8 cellular contexts compared by ENCODE assay signal in genomic region chr18:53909668-53910067, GRCh38.
DNase-seq lines count a peak whose midpoint lies in the region; ATAC-seq and TF ChIP-seq lines count a peak whose summit lies in the region.

No MANE protein-coding gene starts in this region.

- H4K91ac ChIP-seq in neuronal stem cell (ENCODE audit: low read depth, low read length, poor library complexity), result no peak overlapping the region

- TF ChIP-seq POLR2A in erythroblast (IDR thresholded peaks at IDR 0.05; ENCODE audit: low read length), result no peak

- H3K36me3 ChIP-seq in BJ (ENCODE audit: control insufficient read depth, insufficient read depth, low read length), result no peaks in the 10 kb centered on the region
- H3K36me3 ChIP-seq in MM.1S (replicated peaks; ENCODE audit: insufficient read depth, low read length), result no peaks in the 10 kb centered on the region
- H3K36me3 ChIP-seq in neuronal stem cell (replicated peaks in 1 of 2; ENCODE audit: control insufficient read depth in 2 of 2, insufficient read depth in 2 of 2, low read length in 2 of 2), result no peaks in the 10 kb centered on the region

- no peaks in the 10 kb centered on the region for H3K36me3 Mint-ChIP-seq in activated T-helper 2 cell treated with anti-CD3 and anti-CD28 coated beads, Interferon-gamma antibody, Interleukin-2, Interleukin-4, amounts not matched to agents 10 μg/mL and 5 μg/mL and 100 μg/mL, durations not matched to agents 14 hours and 24 hours and 36 hours (ENCODE audit: low read depth)

- no peaks in the 10 kb centered on the region for H3K9me2 ChIP-seq in MM.1S (replicated peaks; ENCODE audit: insufficient read depth, low read length)

- DNase-seq in BJ (ENCODE audit: low read depth) (no peak), MM.1S (peak; percentile 21), erythroblast (lab: John Stamatoyannopoulos, UW) (peak; percentile 3 to 31), cardiac septum (ENCODE audit: low spot score) (no peak), neuronal stem cell (ENCODE audit: low spot score) (no peak)
- no peak for DNase-seq in NK-92 treated with Interleukin-12 subunit alpha and Interleukin-12 subunit beta, amount 100 ng/mL, for 24 hours (lab: John Stamatoyannopoulos, UW)
- DNase-seq in activated T-helper 2 cell treated with anti-CD3 and anti-CD28 coated beads, Interferon-gamma antibody, Interleukin-2, Interleukin-4, amounts not matched to agents 10 μg/mL and 5 μg/mL and 100 μg/mL, durations not matched to agents 14 hours and 24 hours and 36 hours (ENCODE audit: low spot score), result no peak

- H3K9me3 ChIP-seq in MM.1S (replicated peaks; ENCODE audit: insufficient read depth, low read length), result no peaks in the 10 kb centered on the region
- peaks cover 0 to 2% of the 10 kb centered on the region in 2 donors for H3K9me3 ChIP-seq in neuronal stem cell (replicated peaks in 1 of 2; ENCODE audit: control insufficient read depth in 2 of 2, insufficient read depth in 1 of 2, low read depth in 1 of 2, low read length in 2 of 2)

- H3K4me1 Mint-ChIP-seq in activated T-helper 2 cell treated with anti-CD3 and anti-CD28 coated beads, Interferon-gamma antibody, Interleukin-2, Interleukin-4, amounts not matched to agents 10 μg/mL and 5 μg/mL and 100 μg/mL, durations not matched to agents 14 hours and 24 hours and 36 hours (ENCODE audit: low read depth), result no peaks in the 10 kb centered on the region

- no peak overlapping the region for H3K27ac ChIP-seq in MM.1S (ENCODE audit: low read length)
- H3K27ac ChIP-seq in neuronal stem cell (replicated peaks; ENCODE audit: low read length), result no peak overlapping the region

- intact Hi-C loops in activated T-helper 2 cell treated with anti-CD3 and anti-CD28 coated beads, Interferon-gamma antibody, Interleukin-2, Interleukin-4, amounts not matched to agents 10 μg/mL and 5 μg/mL and 100 μg/mL, durations not matched to agents 14 hours and 24 hours and 36 hours (cut with micrococcal nuclease), result loop anchor here (1.0 kb wide), 1 partner anchor 210 kb away; no protein-coding TSS in a partner anchor
- intact Hi-C loops in cardiac septum (cut with DNase I), result no loop called here

- POLR2A ChIA-PET in BJ (lab: Charles Lee), result interaction anchor here (0.6 kb wide), 1 partner anchor 196 kb away, joined by 3 read pairs; no protein-coding TSS in a partner anchor

- no peaks in the 10 kb centered on the region for H4K20me1 ChIP-seq in MM.1S (ENCODE audit: insufficient read depth, low read length)

- no peaks in the 10 kb centered on the region for H3K79me1 ChIP-seq in neuronal stem cell (ENCODE audit: low read depth, low read length)

- WGBS in neuronal stem cell (ENCODE audit: extremely low coverage in 2 of 2, insufficient read length in 2 of 2, insufficient replicate concordance in 1 of 2), 2 donors, result no CpG with 5 or more reads among the region's 4 CpGs

- H2AK5ac ChIP-seq in neuronal stem cell (ENCODE audit: low read depth, low read length), result no peak overlapping the region

- no peak overlapping the region for H3K23ac ChIP-seq in neuronal stem cell (ENCODE audit: low read depth, low read length, poor library complexity)

- CTCF ChIA-PET in BJ (lab: Yijun Ruan, JAX), result interaction anchor here (0.6 to 1.7 kb wide), 3 partner anchors 23 to 211 kb away, joined by 3 to 6 read pairs (median 3); no protein-coding TSS in a partner anchor

- no peak overlapping the region for H3K4me2 ChIP-seq in MM.1S (ENCODE audit: low read depth, low read length)
- no peak overlapping the region for H3K4me2 ChIP-seq in neuronal stem cell (ENCODE audit: insufficient read depth, low read length, poor library complexity, severe bottlenecking)

- H3K27me3 Mint-ChIP-seq in activated T-helper 2 cell treated with anti-CD3 and anti-CD28 coated beads, Interferon-gamma antibody, Interleukin-2, Interleukin-4, amounts not matched to agents 10 μg/mL and 5 μg/mL and 100 μg/mL, durations not matched to agents 14 hours and 24 hours and 36 hours (ENCODE audit: low read depth), result no peaks in the 10 kb centered on the region

- no peak overlapping the region for H2BK120ac ChIP-seq in neuronal stem cell (ENCODE audit: low read depth, low read length)

- no peak overlapping the region for H3K27ac Mint-ChIP-seq in activated T-helper 2 cell treated with anti-CD3 and anti-CD28 coated beads, Interferon-gamma antibody, Interleukin-2, Interleukin-4, amounts not matched to agents 10 μg/mL and 5 μg/mL and 100 μg/mL, durations not matched to agents 14 hours and 24 hours and 36 hours

- H2AFZ ChIP-seq in MM.1S (ENCODE audit: low read length), result no peak overlapping the region
- no peak overlapping the region for H2AFZ ChIP-seq in neuronal stem cell (ENCODE audit: low read length)

- H3K14ac ChIP-seq in neuronal stem cell (ENCODE audit: low read length), result no peak overlapping the region

- no peaks in the 10 kb centered on the region for H3K9me3 Mint-ChIP-seq in activated T-helper 2 cell treated with anti-CD3 and anti-CD28 coated beads, Interferon-gamma antibody, Interleukin-2, Interleukin-4, amounts not matched to agents 10 μg/mL and 5 μg/mL and 100 μg/mL, durations not matched to agents 14 hours and 24 hours and 36 hours

- H4K8ac ChIP-seq in neuronal stem cell (ENCODE audit: low read depth, low read length), result no peak overlapping the region

- H3K4me1 ChIP-seq in MM.1S (ENCODE audit: low read length) (no peaks in the 10 kb centered on the region), neuronal stem cell (ENCODE audit: control insufficient read depth in 2 of 2, insufficient read depth in 1 of 2, low read depth in 1 of 2, low read length in 2 of 2) (peaks cover 3 to 6% of the 10 kb centered on the region in 2 donors)

- TF ChIP-seq CTCF in BJ (IDR thresholded peaks at IDR 0.05; ENCODE audit: insufficient read depth, low read depth, low read length), result peak; percentile 49
- TF ChIP-seq CTCF in MM.1S (IDR thresholded peaks at IDR 0.05; ENCODE audit: low read length), result peak; percentile 70

- H2BK5ac ChIP-seq in neuronal stem cell (ENCODE audit: low read length), result no peak overlapping the region

- no peak overlapping the region for H3K4me3 Mint-ChIP-seq in activated T-helper 2 cell treated with anti-CD3 and anti-CD28 coated beads, Interferon-gamma antibody, Interleukin-2, Interleukin-4, amounts not matched to agents 10 μg/mL and 5 μg/mL and 100 μg/mL, durations not matched to agents 14 hours and 24 hours and 36 hours (ENCODE audit: low read depth)

- H2BK12ac ChIP-seq in neuronal stem cell (ENCODE audit: low read length), result no peak overlapping the region

- no peak overlapping the region for H3K4ac ChIP-seq in neuronal stem cell (ENCODE audit: low read length)

- H2BK15ac ChIP-seq in neuronal stem cell (ENCODE audit: low read length), result no peak overlapping the region

- H3K27me3 ChIP-seq in BJ (ENCODE audit: control insufficient read depth, insufficient read depth, low read length), result no peaks in the 10 kb centered on the region
- H3K27me3 ChIP-seq in MM.1S (replicated peaks; ENCODE audit: insufficient read depth, low read length), result no peaks in the 10 kb centered on the region
- H3K27me3 ChIP-seq in neuronal stem cell (ENCODE audit: control insufficient read depth in 3 of 3, insufficient read depth in 3 of 3, low read depth in 1 of 3, low read length in 3 of 3), result no peaks in the 10 kb centered on the region

- no peak overlapping the region for H3K18ac ChIP-seq in neuronal stem cell (ENCODE audit: low read length)

- ATAC-seq in GM18861 (IDR thresholded peaks at IDR 0.05; ENCODE audit: unreplicated experiment), result peak; percentile 65

- H3K4me3 ChIP-seq in BJ (ENCODE audit: low read depth, low read length) (no peak overlapping the region), MM.1S (ENCODE audit: low read length) (no peak overlapping the region), neuronal stem cell (ENCODE audit: low read length in 2 of 2) (no peak overlapping the region)

- H3F3A ChIP-seq in MM.1S (ENCODE audit: insufficient read depth, low read length), result no peaks in the 10 kb centered on the region

- H3K9ac ChIP-seq in MM.1S (ENCODE audit: low read length) (no peak overlapping the region), neuronal stem cell (ENCODE audit: low read depth, low read length, poor library complexity) (no peak overlapping the region)

- H3K79me2 ChIP-seq in MM.1S (ENCODE audit: low read length), result no peaks in the 10 kb centered on the region

Comparison
In these comparisons a context has a peak if more than half of its experiments do, and no peak if none do; other contexts are left out.
1. DNase-seq: peak in MM.1S (single experiment) and erythroblast (2 of 2); none in BJ (single experiment), NK-92 treated with Interleukin-12 subunit alpha and Interleukin-12 subunit beta, amount 100 ng/mL, for 24 hours (single experiment), activated T-helper 2 cell treated with anti-CD3 and anti-CD28 coated beads, Interferon-gamma antibody, Interleukin-2, Interleukin-4, amounts not matched to agents 10 μg/mL and 5 μg/mL and 100 μg/mL, durations not matched to agents 14 hours and 24 hours and 36 hours (single experiment), cardiac septum (single experiment) and neuronal stem cell (single experiment).